In genomic region chr2:61905372-61906186, GRCh38 we compare ENCODE assay signal across 1 cellular context.
TF ChIP-seq lines count a peak whose summit lies in the region.

Gene COMMD1, plus strand, starts transcription at chr2:61905674. Its CDS starts 5 bp downstream, at chr2:61905679.

TF ChIP-seq in K562, 482 proteins besides CTCF, POLR2A, EP300 and RAD21 (continued from another document and continues in another):
- no peak for TF ChIP-seq ZBTB40 (IDR thresholded peaks at IDR 0.05)
- TF ChIP-seq ZBTB40 (CRISPR knock-in tag; IDR thresholded peaks at IDR 0.05): no peak
- no peak for TF ChIP-seq ZNF76 (CRISPR knock-in tag; IDR thresholded peaks at IDR 0.05; ENCODE audit: borderline replicate concordance)
- peak; percentile 63 for TF ChIP-seq L3MBTL2 (IDR thresholded peaks at IDR 0.05)
- TF ChIP-seq ZSCAN29 (IDR thresholded peaks at IDR 0.05): no peak
- 0 out of 2 replicates have a peak, but pooled peaks have one; percentile 49 for TF ChIP-seq CBX1 (IDR thresholded peaks at IDR 0.05; ENCODE audit: low read depth)
- peak; percentile 85 for TF ChIP-seq TAF7 (tag; IDR thresholded peaks at IDR 0.05)
- peak; percentile 81 for TF ChIP-seq NEUROD1 (IDR thresholded peaks at IDR 0.05; ENCODE audit: borderline replicate concordance, low read depth, low read length, partially characterized antibody)
- TF ChIP-seq POLR2G (IDR thresholded peaks at IDR 0.05; ENCODE audit: low read depth, low read length): peak; percentile 88
- 0 out of 2 replicates have a peak, but pooled peaks have one; percentile 47 for TF ChIP-seq RUNX1 (IDR thresholded peaks at IDR 0.05; ENCODE audit: low read depth)
- 0 out of 4 replicates have a peak, but pooled peaks of 1 of the 2 experiments have one; percentile 8 for TF ChIP-seq TEAD1 (CRISPR knock-in tag; IDR thresholded peaks at IDR 0.05)
- peak; percentile 94 for TF ChIP-seq DACH1 (IDR thresholded peaks at IDR 0.05; ENCODE audit: partially characterized antibody)
- TF ChIP-seq JUND (IDR thresholded peaks at IDR 0.05; ENCODE audit: borderline replicate concordance, low read depth, low read length): 0 out of 2 replicates have a peak, but pooled peaks have one; percentile 37
- peak; percentile 16; the same call in 1 of the 3 replicates for TF ChIP-seq JUND (tag; IDR thresholded peaks at IDR 0.05; ENCODE audit: borderline replicate concordance, low read depth, low read length)
- TF ChIP-seq ASH1L (IDR thresholded peaks at IDR 0.05; ENCODE audit: borderline replicate concordance, low read depth, partially characterized antibody): no peak
- peak; percentile 68 for TF ChIP-seq MXI1 (IDR thresholded peaks at IDR 0.05; ENCODE audit: low read depth, low read length)
- peak; percentile 56 to 92 (median 89) for TF ChIP-seq YY1 (IDR thresholded peaks at IDR 0.05; ENCODE audit: borderline replicate concordance in 1 of 3, control insufficient read depth in 1 of 3, extremely low read depth in 1 of 3, insufficient read depth in 3 of 3, insufficient read length in 1 of 3, insufficient replicate concordance in 2 of 3, low read depth in 1 of 3, low read length in 2 of 3)
- TF ChIP-seq HDAC2 (IDR thresholded peaks at IDR 0.05): peak; percentile 46; the same call in 1 of the 2 replicates
- TF ChIP-seq CHD1 (IDR thresholded peaks at IDR 0.05; ENCODE audit: low read length): peak; percentile 20
- TF ChIP-seq DPF2 (IDR thresholded peaks at IDR 0.05): peak; percentile 57; the same call in 1 of the 2 replicates
- TF ChIP-seq PHF20 (IDR thresholded peaks at IDR 0.05; ENCODE audit: partially characterized antibody): peak; percentile 64
- TF ChIP-seq RFX1 (IDR thresholded peaks at IDR 0.05): peak; percentile 22; the same call in 1 of the 2 replicates
- TF ChIP-seq HDGF (IDR thresholded peaks at IDR 0.05): no peak
- peak; percentile 57; the same call in 1 of the 2 replicates for TF ChIP-seq KLF1 (tag; IDR thresholded peaks at IDR 0.05)
- peak; percentile 38 for TF ChIP-seq TBP (optimal IDR thresholded peaks at IDR 0.05; ENCODE audit: low read depth, low read length)
- 0 out of 2 replicates have a peak, but pooled peaks have one; percentile 64 for TF ChIP-seq TCF7 (IDR thresholded peaks at IDR 0.05; ENCODE audit: borderline replicate concordance)
- TF ChIP-seq POLR2AphosphoS5 (IDR thresholded peaks at IDR 0.05; ENCODE audit: control insufficient read depth, insufficient read depth, low read depth, low read length): peak; percentile 31; the same call in 1 of the 2 replicates
- TF ChIP-seq LCOR (CRISPR knock-in tag; IDR thresholded peaks at IDR 0.05): peak; percentile 36; the same call in 1 of the 2 replicates
- TF ChIP-seq KDM5B (IDR thresholded peaks at IDR 0.05; ENCODE audit: insufficient replicate concordance, low read depth, low read length): peak; percentile 77
- peak; percentile 79 for TF ChIP-seq TAF1 (IDR thresholded peaks at IDR 0.05; ENCODE audit: control insufficient read depth, extremely low read depth, insufficient read depth, low read length, severe bottlenecking)
- TF ChIP-seq AFF1 (IDR thresholded peaks at IDR 0.05; ENCODE audit: low read depth in 1 of 2, partially characterized antibody in 2 of 2): peak in 1 of 2 experiments; percentile 32
- peak; percentile 68; the same call in 1 of the 2 replicates for TF ChIP-seq KLF13 (tag; IDR thresholded peaks at IDR 0.05; ENCODE audit: borderline replicate concordance, low read depth)
- TF ChIP-seq HMGN3 (IDR thresholded peaks at IDR 0.05; ENCODE audit: borderline replicate concordance, extremely low read depth, insufficient read length, low read depth, low read length): peak; percentile 53
- no peak for TF ChIP-seq NR2C2 (CRISPR knock-in tag; IDR thresholded peaks at IDR 0.05)
- TF ChIP-seq NR2C2 (tag; IDR thresholded peaks at IDR 0.05): peak; percentile 75
- peak; percentile 82 for TF ChIP-seq ETS1 (conservative IDR thresholded peaks at IDR 0.05; ENCODE audit: control insufficient read depth, low read depth, low read length)
- peak; percentile 39 for TF ChIP-seq GATA2 (CRISPR knock-in tag; IDR thresholded peaks at IDR 0.05)
- TF ChIP-seq FOXK2 (conservative IDR thresholded peaks at IDR 0.05 in 1 of 2, IDR thresholded peaks at IDR 0.05 in 1 of 2; ENCODE audit: low read depth in 2 of 2): peak in 1 of 2 experiments; percentile 46; a peak in 1 of 4 replicates
- TF ChIP-seq FOS (IDR thresholded peaks at IDR 0.05; ENCODE audit: extremely low read depth, insufficient read length): no peak
- no peak for TF ChIP-seq FIP1L1 (IDR thresholded peaks at IDR 0.05; ENCODE audit: low read depth, low read length, poor library complexity, severe bottlenecking)
- TF ChIP-seq CCNT2 (IDR thresholded peaks at IDR 0.05; ENCODE audit: borderline replicate concordance, extremely low read depth, insufficient read length, low read depth, low read length): peak; percentile 57
- TF ChIP-seq ZBTB1 (CRISPR knock-in tag; IDR thresholded peaks at IDR 0.05; ENCODE audit: borderline replicate concordance, low read depth): 0 out of 2 replicates have a peak, but pooled peaks have one; percentile 20
- TF ChIP-seq ATF7 (IDR thresholded peaks at IDR 0.05): peak; percentile 38; the same call in 1 of the 2 replicates
- TF ChIP-seq RBM34 (IDR thresholded peaks at IDR 0.05; ENCODE audit: borderline replicate concordance, insufficient read depth, low read length): no peak
- TF ChIP-seq RBFOX2 (IDR thresholded peaks at IDR 0.05; ENCODE audit: low read depth, low read length): peak; percentile 84
- no peak for TF ChIP-seq TFE3 (CRISPR knock-in tag; IDR thresholded peaks at IDR 0.05)
- TF ChIP-seq RB1 (IDR thresholded peaks at IDR 0.05; ENCODE audit: low read depth): peak; percentile 55; the same call in 1 of the 2 replicates
- TF ChIP-seq ZNF780A (CRISPR knock-in tag; IDR thresholded peaks at IDR 0.05): no peak
- TF ChIP-seq SAP30 (IDR thresholded peaks at IDR 0.05; ENCODE audit: borderline replicate concordance, insufficient read depth, low read depth, low read length, poor library complexity, severe bottlenecking): peak; percentile 51
